ENCODE assay signal across 1 cellular context in genomic region chr11:114259551-114259983, GRCh38.
TF ChIP-seq lines count a peak whose summit lies in the region.

No MANE protein-coding gene starts in this region.

TF ChIP-seq in HepG2, 621 proteins besides CTCF, POLR2A, EP300 and RAD21:
- TF ChIP-seq FOSL2 (CRISPR knock-in tag; IDR thresholded peaks at IDR 0.05) (no peak), TFDP1 (CRISPR knock-in tag; IDR thresholded peaks at IDR 0.05; ENCODE audit: borderline replicate concordance) (no peak), DMAP1 (CRISPR knock-in tag; IDR thresholded peaks at IDR 0.05) (no peak), ZNF761 (CRISPR knock-in tag; conservative IDR thresholded peaks at IDR 0.05) (no peak), SRSF4 (IDR thresholded peaks at IDR 0.05; ENCODE audit: low read depth, low read length, poor library complexity, severe bottlenecking) (no peak), FOXM1 (CRISPR knock-in tag; IDR thresholded peaks at IDR 0.05) (no peak), MEIS2 (CRISPR knock-in tag; IDR thresholded peaks at IDR 0.05) (no peak), ZNF274 (CRISPR knock-in tag; IDR thresholded peaks at IDR 0.05) (no peak), PAX8 (CRISPR knock-in tag; IDR thresholded peaks at IDR 0.05; ENCODE audit: borderline replicate concordance) (no peak), ZNF34 (CRISPR knock-in tag; IDR thresholded peaks at IDR 0.05; ENCODE audit: borderline replicate concordance) (no peak), ZNF564 (CRISPR knock-in tag; IDR thresholded peaks at IDR 0.05) (no peak), KLF13 (CRISPR knock-in tag; IDR thresholded peaks at IDR 0.05) (no peak), RXRA (CRISPR knock-in tag; IDR thresholded peaks at IDR 0.05) (no peak), REPIN1 (CRISPR knock-in tag; IDR thresholded peaks at IDR 0.05; ENCODE audit: borderline replicate concordance, low read depth) (no peak), EED (CRISPR knock-in tag; IDR thresholded peaks at IDR 0.05) (no peak)
- TF ChIP-seq, protein P1, sequence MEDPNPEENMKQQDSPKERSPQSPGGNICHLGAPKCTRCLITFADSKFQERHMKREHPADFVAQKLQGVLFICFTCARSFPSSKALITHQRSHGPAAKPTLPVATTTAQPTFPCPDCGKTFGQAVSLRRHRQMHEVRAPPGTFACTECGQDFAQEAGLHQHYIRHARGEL (CRISPR knock-in tag; IDR thresholded peaks at IDR 0.05): no peak
- TF ChIP-seq, protein P2, sequence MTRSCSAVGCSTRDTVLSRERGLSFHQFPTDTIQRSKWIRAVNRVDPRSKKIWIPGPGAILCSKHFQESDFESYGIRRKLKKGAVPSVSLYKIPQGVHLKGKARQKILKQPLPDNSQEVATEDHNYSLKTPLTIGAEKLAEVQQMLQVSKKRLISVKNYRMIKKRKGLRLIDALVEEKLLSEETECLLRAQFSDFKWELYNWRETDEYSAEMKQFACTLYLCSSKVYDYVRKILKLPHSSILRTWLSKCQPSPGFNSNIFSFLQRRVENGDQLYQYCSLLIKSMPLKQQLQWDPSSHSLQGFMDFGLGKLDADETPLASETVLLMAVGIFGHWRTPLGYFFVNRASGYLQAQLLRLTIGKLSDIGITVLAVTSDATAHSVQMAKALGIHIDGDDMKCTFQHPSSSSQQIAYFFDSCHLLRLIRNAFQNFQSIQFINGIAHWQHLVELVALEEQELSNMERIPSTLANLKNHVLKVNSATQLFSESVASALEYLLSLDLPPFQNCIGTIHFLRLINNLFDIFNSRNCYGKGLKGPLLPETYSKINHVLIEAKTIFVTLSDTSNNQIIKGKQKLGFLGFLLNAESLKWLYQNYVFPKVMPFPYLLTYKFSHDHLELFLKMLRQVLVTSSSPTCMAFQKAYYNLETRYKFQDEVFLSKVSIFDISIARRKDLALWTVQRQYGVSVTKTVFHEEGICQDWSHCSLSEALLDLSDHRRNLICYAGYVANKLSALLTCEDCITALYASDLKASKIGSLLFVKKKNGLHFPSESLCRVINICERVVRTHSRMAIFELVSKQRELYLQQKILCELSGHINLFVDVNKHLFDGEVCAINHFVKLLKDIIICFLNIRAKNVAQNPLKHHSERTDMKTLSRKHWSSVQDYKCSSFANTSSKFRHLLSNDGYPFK (CRISPR knock-in tag; IDR thresholded peaks at IDR 0.05; ENCODE audit: borderline replicate concordance): no peak
